Comparison of ENCODE assay signal across 23 cellular contexts in genomic region chrX:150291014-150291413, GRCh38.
DNase-seq lines count a peak whose midpoint lies in the region; ATAC-seq and TF ChIP-seq lines count a peak whose summit lies in the region.
"Had no signal": no experiment of that assay in that cellular context is flagged by ENCODE, and none has a peak within 500 bp of the region (broad histone marks: within the 10 kb centered on the region; RNA-seq: fewer than 3 reads in every experiment).

No MANE protein-coding gene starts in this region.

- DNase-seq in M059J (ENCODE audit: low read depth) (peak; percentile 63), dorsolateral prefrontal cortex (peak; percentile 12 to 92 (median 84)), inferior parietal cortex (ENCODE audit: extremely low spot score) (peak; percentile 68), substantia nigra (lab: John Stamatoyannopoulos, UW) (peak; percentile 1 to 87 (median 67)), thyroid gland (no peak), NCI-H146 (lab: John Stamatoyannopoulos, UW) (no peak)
- DNase-seq in stimulated activated naive CD8-positive, alpha-beta T cell treated with anti-CD3 and anti-CD28 coated beads, Interleukin-15, Interleukin-2, amounts not matched to agents 100 U/mL and 50 U/mL, for 24 hours, result no peak
- DNase-seq: activated effector memory CD4-positive, alpha-beta T cell treated with anti-CD3 and anti-CD28 coated beads, Interleukin-2, amount 50 U/mL, for 16 hours; adrenal gland; effector CD8-positive, alpha-beta T cell; GOT3; left cardiac atrium; mucosa of descending colon; NCI-H1417 treated with DMSO at 0.1 percent for 48 hours; NCI-H2171; NCI-H748 treated with DMSO at 0.1 percent for 48 hours; right cardiac atrium; SIG-M5; stimulated activated CD4-positive, alpha-beta T cell treated with anti-CD3 and anti-CD28 coated beads, Interleukin-15, amount 100 ng/mL, for 24 hours; T-helper 2 cell; tibial artery; WERI-Rb-1 had no signal

- no peaks in the 10 kb centered on the region for H3K36me3 ChIP-seq in thyroid gland
- H3K36me3 ChIP-seq: adrenal gland, tibial artery, WERI-Rb-1 had no signal

- H3K27ac ChIP-seq in dorsolateral prefrontal cortex (peak overlapping the region in 26 of 59 donors; percentile 19 to 79 (median 38)), substantia nigra (ENCODE audit: low read depth, low read length, poor library complexity, severe bottlenecking) (peak overlapping the region; percentile 33), thyroid gland (no peak overlapping the region)
- H3K27ac ChIP-seq: adrenal gland, tibial artery, WERI-Rb-1 had no signal

- TF ChIP-seq CTCF in dorsolateral prefrontal cortex (IDR thresholded peaks at IDR 0.05 in 54 of 56, conservative IDR thresholded peaks at IDR 0.05 in 2 of 56; ENCODE audit: low read depth in 1 of 56, partially characterized antibody in 56 of 56) (peak in 5 of 56 donors; percentile 14 to 29 (median 20)), thyroid gland (IDR thresholded peaks at IDR 0.05) (no peak)

- intact Hi-C loops in dorsolateral prefrontal cortex (cut with DNase I) (loop anchor here in 1 of 2 donors (2.0 to 10.0 kb wide), 2 partner anchors 74 to 214 kb away; no protein-coding TSS in a partner anchor), thyroid gland (cut with DNase I) (no loop called here)

- TF ChIP-seq POLR2A in thyroid gland (IDR thresholded peaks at IDR 0.05), result no peak

- WGBS in thyroid gland, 2 donors, result 87 to 100% methylated on average over 3 of the region's 5 CpGs

- no peak for ATAC-seq in GM18858 (IDR thresholded peaks at IDR 0.05; ENCODE audit: unreplicated experiment)
- no peak for ATAC-seq in stimulated activated naive CD8-positive, alpha-beta T cell treated with anti-CD3 and anti-CD28 coated beads, Interleukin-15, Interleukin-2, amounts not matched to agents 100 U/mL and 50 U/mL, for 24 hours
- ATAC-seq: mucosa of descending colon, right cardiac atrium had no signal

- no peaks in the 10 kb centered on the region for H3K9me3 ChIP-seq in thyroid gland
- H3K9me3 ChIP-seq: adrenal gland, mucosa of descending colon, tibial artery had no signal

- no peak overlapping the region for H3K4me3 ChIP-seq in dorsolateral prefrontal cortex
- H3K4me3 ChIP-seq in thyroid gland (replicated peaks in 1 of 3), result no peak overlapping the region
- H3K4me3 ChIP-seq: adrenal gland, mucosa of descending colon, tibial artery had no signal

- H3K4me1 ChIP-seq in thyroid gland, result no peaks in the 10 kb centered on the region
- H3K4me1 ChIP-seq: adrenal gland, tibial artery had no signal

- peaks cover 0 to 11% (median 0%) of the 10 kb centered on the region in 45 donors for H3K27me3 ChIP-seq in dorsolateral prefrontal cortex
- H3K27me3 ChIP-seq in thyroid gland, result peaks cover 3% of the 10 kb centered on the region
- H3K27me3 ChIP-seq: adrenal gland, tibial artery had no signal

Comparison
In these comparisons a context has a peak if more than half of its experiments do, and no peak if none do; other contexts are left out.
1. DNase-seq: peak in M059J (single experiment), dorsolateral prefrontal cortex (10 of 10), inferior parietal cortex (single experiment) and substantia nigra (49 of 49); none in thyroid gland (0 of 2), NCI-H146 (single experiment) and stimulated activated naive CD8-positive, alpha-beta T cell treated with anti-CD3 and anti-CD28 coated beads, Interleukin-15, Interleukin-2, amounts not matched to agents 100 U/mL and 50 U/mL, for 24 hours (single experiment).